In the genomic region with DNA sequence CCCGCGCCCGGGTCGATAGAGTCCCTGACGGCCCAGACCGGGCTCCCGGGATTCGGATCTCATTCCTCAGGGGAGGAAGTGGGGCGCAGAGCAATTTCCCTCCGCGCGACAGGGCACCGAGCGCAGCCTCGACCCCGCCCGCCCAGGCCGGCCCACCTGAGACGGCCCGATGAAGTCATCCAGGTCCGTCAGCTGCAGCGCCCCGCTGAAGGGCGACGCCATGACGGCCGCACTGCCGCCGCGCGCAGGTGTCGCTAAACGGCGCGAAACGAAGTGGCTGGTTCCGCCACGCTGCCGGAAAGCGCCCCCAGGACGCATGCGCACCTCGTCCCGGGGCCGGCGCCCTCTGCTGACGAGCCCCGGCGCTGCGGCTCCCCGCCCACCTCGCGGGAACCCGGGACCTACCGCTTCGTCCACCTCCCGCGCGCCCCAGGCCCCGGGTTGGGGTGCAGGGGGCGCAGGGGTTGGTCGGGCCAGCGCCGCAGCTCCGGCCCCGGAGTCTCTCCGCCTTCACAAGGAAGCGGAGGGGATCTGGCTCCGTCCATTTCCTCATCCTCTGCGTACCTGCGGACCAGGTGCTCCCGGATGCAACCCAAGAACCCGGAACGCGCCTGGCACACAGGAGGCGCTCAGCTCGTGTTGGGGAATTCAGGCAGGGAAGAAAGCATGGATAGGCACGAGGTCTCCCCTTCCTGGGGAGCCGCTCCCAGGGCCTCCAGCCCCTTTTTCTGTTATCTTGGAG, we compare ENCODE assay signal across 1 cellular context.
TF ChIP-seq lines count a peak whose summit lies in the region.

A gene (minus strand): TSS at position 234 of the 742 bp plus-strand sequence. CDS start 12 bp downstream, at position 222.

TF ChIP-seq in HCT116, 20 proteins besides CTCF, POLR2A, EP300 and RAD21 (continued from another document):
- TF ChIP-seq, protein P1, sequence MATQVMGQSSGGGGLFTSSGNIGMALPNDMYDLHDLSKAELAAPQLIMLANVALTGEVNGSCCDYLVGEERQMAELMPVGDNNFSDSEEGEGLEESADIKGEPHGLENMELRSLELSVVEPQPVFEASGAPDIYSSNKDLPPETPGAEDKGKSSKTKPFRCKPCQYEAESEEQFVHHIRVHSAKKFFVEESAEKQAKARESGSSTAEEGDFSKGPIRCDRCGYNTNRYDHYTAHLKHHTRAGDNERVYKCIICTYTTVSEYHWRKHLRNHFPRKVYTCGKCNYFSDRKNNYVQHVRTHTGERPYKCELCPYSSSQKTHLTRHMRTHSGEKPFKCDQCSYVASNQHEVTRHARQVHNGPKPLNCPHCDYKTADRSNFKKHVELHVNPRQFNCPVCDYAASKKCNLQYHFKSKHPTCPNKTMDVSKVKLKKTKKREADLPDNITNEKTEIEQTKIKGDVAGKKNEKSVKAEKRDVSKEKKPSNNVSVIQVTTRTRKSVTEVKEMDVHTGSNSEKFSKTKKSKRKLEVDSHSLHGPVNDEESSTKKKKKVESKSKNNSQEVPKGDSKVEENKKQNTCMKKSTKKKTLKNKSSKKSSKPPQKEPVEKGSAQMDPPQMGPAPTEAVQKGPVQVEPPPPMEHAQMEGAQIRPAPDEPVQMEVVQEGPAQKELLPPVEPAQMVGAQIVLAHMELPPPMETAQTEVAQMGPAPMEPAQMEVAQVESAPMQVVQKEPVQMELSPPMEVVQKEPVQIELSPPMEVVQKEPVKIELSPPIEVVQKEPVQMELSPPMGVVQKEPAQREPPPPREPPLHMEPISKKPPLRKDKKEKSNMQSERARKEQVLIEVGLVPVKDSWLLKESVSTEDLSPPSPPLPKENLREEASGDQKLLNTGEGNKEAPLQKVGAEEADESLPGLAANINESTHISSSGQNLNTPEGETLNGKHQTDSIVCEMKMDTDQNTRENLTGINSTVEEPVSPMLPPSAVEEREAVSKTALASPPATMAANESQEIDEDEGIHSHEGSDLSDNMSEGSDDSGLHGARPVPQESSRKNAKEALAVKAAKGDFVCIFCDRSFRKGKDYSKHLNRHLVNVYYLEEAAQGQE (IDR thresholded peaks at IDR 0.05; ENCODE audit: low read depth) = no peak
- TF ChIP-seq ELF1 (IDR thresholded peaks at IDR 0.05; ENCODE audit: borderline replicate concordance, low read depth) = peak; percentile 100
- TF ChIP-seq, protein P2, sequence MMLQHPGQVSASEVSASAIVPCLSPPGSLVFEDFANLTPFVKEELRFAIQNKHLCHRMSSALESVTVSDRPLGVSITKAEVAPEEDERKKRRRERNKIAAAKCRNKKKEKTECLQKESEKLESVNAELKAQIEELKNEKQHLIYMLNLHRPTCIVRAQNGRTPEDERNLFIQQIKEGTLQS (IDR thresholded peaks at IDR 0.05) = no peak
- TF ChIP-seq SP1 (IDR thresholded peaks at IDR 0.05; ENCODE audit: low read depth) = peak; percentile 80; the same call in 1 of the 2 replicates
- peak; percentile 67; the same call in 1 of the 2 replicates for TF ChIP-seq EGR1 (IDR thresholded peaks at IDR 0.05; ENCODE audit: low read depth)
- TF ChIP-seq, protein P3, sequence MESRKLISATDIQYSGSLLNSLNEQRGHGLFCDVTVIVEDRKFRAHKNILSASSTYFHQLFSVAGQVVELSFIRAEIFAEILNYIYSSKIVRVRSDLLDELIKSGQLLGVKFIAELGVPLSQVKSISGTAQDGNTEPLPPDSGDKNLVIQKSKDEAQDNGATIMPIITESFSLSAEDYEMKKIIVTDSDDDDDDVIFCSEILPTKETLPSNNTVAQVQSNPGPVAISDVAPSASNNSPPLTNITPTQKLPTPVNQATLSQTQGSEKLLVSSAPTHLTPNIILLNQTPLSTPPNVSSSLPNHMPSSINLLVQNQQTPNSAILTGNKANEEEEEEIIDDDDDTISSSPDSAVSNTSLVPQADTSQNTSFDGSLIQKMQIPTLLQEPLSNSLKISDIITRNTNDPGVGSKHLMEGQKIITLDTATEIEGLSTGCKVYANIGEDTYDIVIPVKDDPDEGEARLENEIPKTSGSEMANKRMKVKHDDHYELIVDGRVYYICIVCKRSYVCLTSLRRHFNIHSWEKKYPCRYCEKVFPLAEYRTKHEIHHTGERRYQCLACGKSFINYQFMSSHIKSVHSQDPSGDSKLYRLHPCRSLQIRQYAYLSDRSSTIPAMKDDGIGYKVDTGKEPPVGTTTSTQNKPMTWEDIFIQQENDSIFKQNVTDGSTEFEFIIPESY (IDR thresholded peaks at IDR 0.05; ENCODE audit: extremely low read depth, insufficient replicate concordance, low read length) = peak; percentile 25
- peak; percentile 91 for TF ChIP-seq SIN3A (IDR thresholded peaks at IDR 0.05; ENCODE audit: low read depth)
